In the genomic region with DNA sequence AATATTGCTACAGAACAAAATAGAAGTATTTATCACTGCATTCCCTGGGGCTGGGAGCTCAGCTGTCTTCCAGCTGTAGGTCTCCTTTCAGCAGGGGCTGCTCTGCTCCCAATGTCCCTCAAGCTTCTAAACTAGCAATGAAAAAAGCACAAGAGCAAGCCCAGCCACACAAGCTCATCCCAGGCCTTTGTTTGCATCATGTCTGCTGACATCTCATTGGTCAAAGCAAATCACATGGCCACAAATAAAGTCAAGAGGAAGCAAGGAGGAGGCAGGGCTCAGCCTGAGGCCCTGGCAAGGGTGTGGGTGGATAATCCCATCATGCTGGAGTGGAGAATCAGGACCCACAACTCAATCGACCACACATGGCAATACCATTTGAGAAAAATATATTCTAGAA, we compare ENCODE assay signal across 8 cellular contexts. TPM values are rescaled to one million over a fixed set of nuclear protein-coding genes. Genes with fewer than 3 reads are reported as not detected.
DNase-seq lines count a peak whose midpoint lies in the region; ATAC-seq, FAIRE-seq and TF ChIP-seq lines count a peak whose summit lies in the region.

No MANE protein-coding gene starts in this region.

- H3K79me2 ChIP-seq in Karpas-422 (ENCODE audit: low read length) (no peaks in the 10 kb centered on the region), SU-DHL-6 (ENCODE audit: insufficient read depth, low read length) (no peaks in the 10 kb centered on the region), hepatocyte (no peaks in the 10 kb centered on the region)

- H3K4me1 ChIP-seq in Karpas-422 (ENCODE audit: low read length) (peaks cover 16% of the 10 kb centered on the region), hepatocyte (ENCODE audit: insufficient read depth) (peaks cover 12% of the 10 kb centered on the region), kidney (ENCODE audit: control insufficient read depth in 1 of 2, insufficient read depth in 1 of 2, low read depth in 1 of 2, low read length in 2 of 2) (peaks cover 0 to 2% of the 10 kb centered on the region in 2 donors)

- H3F3A ChIP-seq in SU-DHL-6 (ENCODE audit: insufficient read depth), result no peaks in the 10 kb centered on the region

- DNase-seq in ELF-1 (ENCODE audit: low read depth, low spot score) (peak; percentile 91), Karpas-422 (peak; percentile 67), hepatocyte (ENCODE audit: low spot score) (peak; percentile 54), kidney (no peak), T-helper 9 cell (no peak)

- no peak for TF ChIP-seq CTCF in SU-DHL-6 (IDR thresholded peaks at IDR 0.05; ENCODE audit: insufficient read depth, low read length, poor library complexity, severe bottlenecking)
- no peak for TF ChIP-seq CTCF in hepatocyte (IDR thresholded peaks at IDR 0.05; ENCODE audit: poor library complexity)
- no peak for TF ChIP-seq CTCF in kidney (IDR thresholded peaks at IDR 0.05; ENCODE audit: borderline replicate concordance, extremely low read depth, insufficient read depth)

- H3K9ac ChIP-seq in Karpas-422 (ENCODE audit: low read length) (no peak overlapping the region), SU-DHL-6 (ENCODE audit: low read length) (no peak overlapping the region), kidney (ENCODE audit: low read length in 2 of 2) (no peak overlapping the region)

- no peaks in the 10 kb centered on the region for H4K20me1 ChIP-seq in Karpas-422 (ENCODE audit: insufficient read depth, low read depth, low read length)
- no peaks in the 10 kb centered on the region for H4K20me1 ChIP-seq in SU-DHL-6 (ENCODE audit: low read depth, low read length)
- no peaks in the 10 kb centered on the region for H4K20me1 ChIP-seq in hepatocyte (ENCODE audit: insufficient read depth, poor library complexity, severe bottlenecking)

- H3K4me3 ChIP-seq in Karpas-422 (ENCODE audit: low read length) (no peak overlapping the region), SU-DHL-6 (ENCODE audit: insufficient read depth, low read length, poor library complexity, severe bottlenecking) (no peak overlapping the region), hepatocyte (no peak overlapping the region), kidney (ENCODE audit: low read length in 2 of 2) (no peak overlapping the region)

- FAIRE-seq in kidney (lab: Jason Lieb, UNC), result no peak

- H3K9me2 ChIP-seq in Karpas-422 (replicated peaks; ENCODE audit: insufficient read depth, low read length) (no peaks in the 10 kb centered on the region), SU-DHL-6 (replicated peaks; ENCODE audit: insufficient read depth, low read length) (no peaks in the 10 kb centered on the region), hepatocyte (replicated peaks; ENCODE audit: insufficient read depth) (no peaks in the 10 kb centered on the region)

- H2AFZ ChIP-seq in Karpas-422 (ENCODE audit: low read length) (peak overlapping the region; percentile 39), SU-DHL-6 (ENCODE audit: low read depth, low read length, severe bottlenecking) (peak overlapping the region; percentile 44), hepatocyte (no peak overlapping the region)

- 47% methylated on average over 1 of the region's 1 CpG for WGBS in hepatocyte (ENCODE audit: low lambda C conversion rate, missing lambda C conversion rate)

- H3K36me3 ChIP-seq in Karpas-422 (ENCODE audit: insufficient read depth, low read length), result no peaks in the 10 kb centered on the region
- H3K36me3 ChIP-seq in SU-DHL-6 (ENCODE audit: low read length), result no peaks in the 10 kb centered on the region
- no peaks in the 10 kb centered on the region for H3K36me3 ChIP-seq in hepatocyte (replicated peaks; ENCODE audit: insufficient read depth, low read depth)
- no peaks in the 10 kb centered on the region for H3K36me3 ChIP-seq in kidney (ENCODE audit: control insufficient read depth in 1 of 2, insufficient read depth in 2 of 2, low read length in 2 of 2)

- intact Hi-C loops in kidney (cut with DNase I), result no loop called here

- no peaks in the 10 kb centered on the region for H3K9me3 ChIP-seq in Karpas-422 (ENCODE audit: low read length)
- H3K9me3 ChIP-seq in SU-DHL-6 (ENCODE audit: insufficient read depth, low read length), result no peaks in the 10 kb centered on the region
- no peaks in the 10 kb centered on the region for H3K9me3 ChIP-seq in hepatocyte (ENCODE audit: low read depth)
- no peaks in the 10 kb centered on the region for H3K9me3 ChIP-seq in kidney (ENCODE audit: control insufficient read depth in 1 of 2, low read length in 2 of 2)

- no peaks in the 10 kb centered on the region for H3K27me3 ChIP-seq in Karpas-422 (ENCODE audit: low read length)
- H3K27me3 ChIP-seq in SU-DHL-6 (ENCODE audit: low read length), result no peaks in the 10 kb centered on the region
- H3K27me3 ChIP-seq in hepatocyte, result no peaks in the 10 kb centered on the region

- ATAC-seq in GM21390 (IDR thresholded peaks at IDR 0.05; ENCODE audit: unreplicated experiment) (no peak), GM18517 (IDR thresholded peaks at IDR 0.05; ENCODE audit: unreplicated experiment) (no peak)

- H3K4me2 ChIP-seq in Karpas-422 (ENCODE audit: low read depth, low read length, poor library complexity, severe bottlenecking) (no peak overlapping the region), SU-DHL-6 (ENCODE audit: low read depth, low read length, poor library complexity, severe bottlenecking) (no peak overlapping the region), hepatocyte (no peak overlapping the region)

- H3K27ac ChIP-seq in Karpas-422 (ENCODE audit: low read length), result no peak overlapping the region
- no peak overlapping the region for H3K27ac ChIP-seq in SU-DHL-6 (ENCODE audit: low read depth, low read length)
- no peak overlapping the region for H3K27ac ChIP-seq in hepatocyte
- H3K27ac ChIP-seq in kidney (ENCODE audit: low read depth in 2 of 2, low read length in 2 of 2), result no peak overlapping the region

RNA-seq across cellular contexts. Expression of a gene that starts 2.2 kb away (rescaled TPM):
- total RNA-seq in Karpas-422 (2014; rRNA removed; shearing (Covaris generic); ENCODE audit: low replicate concordance), result not detected in 2 replicates
- total RNA-seq in hepatocyte (2.0 and 2.4 TPM in 2 replicates), kidney (1.3 TPM)
- polyA plus RNA-seq in hepatocyte (0.12 and 2.3 TPM in 2 replicates), kidney (ENCODE audit: insufficient read depth, low read depth, low replicate concordance) (2.1 TPM)

RNA-seq across cellular contexts. Expression of a gene that starts 36.5 kb away (rescaled TPM):
- total RNA-seq in Karpas-422 (2014; rRNA removed; shearing (Covaris generic); ENCODE audit: low replicate concordance), result 8.9 and 9.5 TPM in 2 replicates
- total RNA-seq in hepatocyte (315 and 342 TPM in 2 replicates), kidney (409 TPM)
- polyA plus RNA-seq in hepatocyte (352 and 369 TPM in 2 replicates), kidney (ENCODE audit: insufficient read depth, low read depth, low replicate concordance) (525 TPM)

Comparison
In these comparisons a context has a peak if more than half of its experiments do, and no peak if none do; other contexts are left out.
1. DNase-seq: peak in ELF-1 (single experiment), Karpas-422 (single experiment) and hepatocyte (single experiment); none in kidney (single experiment) and T-helper 9 cell (single experiment).
2. RNA of a gene that starts 36.5 kb away (total RNA-seq): 409 TPM in kidney (single experiment) and 315 to 342 TPM in hepatocyte; 8.9 to 9.5 TPM in Karpas-422; every median in the first group is over 10 times any median in the second.